Comparison of ENCODE assay signal across 12 cellular contexts in the genomic region with DNA sequence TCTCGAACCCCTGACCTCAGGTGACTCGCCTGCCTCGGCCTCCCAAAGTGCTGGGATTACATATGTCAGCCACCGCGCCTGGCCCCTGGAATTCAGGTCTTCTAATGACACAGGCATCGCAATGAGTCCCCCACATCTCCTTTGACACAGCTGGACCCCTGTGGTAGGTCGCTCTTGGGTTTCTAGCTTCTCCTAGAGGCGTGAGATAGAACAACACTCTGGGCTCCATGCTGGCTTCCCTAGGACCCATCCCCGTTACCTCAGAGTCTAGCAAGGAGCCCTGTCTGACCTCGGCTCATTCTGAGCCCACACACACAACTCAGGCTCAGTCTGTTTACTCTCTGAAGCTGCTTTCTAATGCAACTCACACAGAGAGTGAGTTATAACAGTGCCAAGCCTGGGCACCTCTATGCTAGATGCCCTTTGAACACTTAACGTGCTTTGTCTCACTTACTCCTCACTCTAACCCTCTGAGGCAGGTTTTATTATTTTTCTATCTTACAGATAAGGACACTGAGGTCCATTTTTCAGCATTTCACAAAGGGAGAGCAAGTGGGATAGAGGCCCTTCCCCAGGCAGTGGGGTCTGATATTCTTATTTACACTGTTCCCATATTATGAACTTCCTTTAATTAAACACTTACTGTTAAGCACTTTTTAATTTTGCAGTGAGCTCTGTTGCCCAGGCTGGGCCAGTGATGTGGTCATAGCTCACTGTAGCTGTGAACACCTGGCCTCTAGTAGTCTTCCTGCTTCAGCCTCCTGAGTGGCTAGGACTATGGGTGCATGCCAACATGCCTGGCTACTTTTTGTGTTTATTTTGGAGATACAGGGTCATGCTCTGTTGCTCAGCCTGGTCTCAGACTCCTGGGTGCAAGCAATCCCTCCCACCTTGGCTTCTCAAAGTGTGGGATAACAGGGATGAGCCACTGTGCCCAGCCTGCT.
"Had no signal": no experiment of that assay in that cellular context is flagged by ENCODE, and none has a peak within 500 bp of the region (broad histone marks: within the 10 kb centered on the region; RNA-seq: fewer than 3 reads in every experiment).

No MANE protein-coding gene starts in this region.

- H3K4me3 ChIP-seq: ascending aorta, hepatocyte, ovary, thyroid gland had no signal

- H3K4me2 ChIP-seq: hepatocyte had no signal

- H3K9me3 ChIP-seq: ascending aorta, ovary, thyroid gland had no signal

- H3K4me1 ChIP-seq: ascending aorta, thyroid gland had no signal

- DNase-seq: activated CD4-positive, alpha-beta T cell treated with anti-CD3 and anti-CD28 coated beads, Interleukin-2, amount 10 ng/mL, durations not matched to agents 24 days and 14 days; activated naive CD4-positive, alpha-beta T cell; activated naive CD8-positive, alpha-beta T cell treated with anti-CD3 and anti-CD28 coated beads, Interleukin-2, amount 50 U/mL, for 24 hours; ovary; retina; small intestine; thyroid gland had no signal

- H3K27me3 ChIP-seq: ascending aorta, ovary, thyroid gland had no signal

- H3K36me3 ChIP-seq: ascending aorta, ovary, thyroid gland had no signal

- ATAC-seq: activated naive CD8-positive, alpha-beta T cell treated with anti-CD3 and anti-CD28 coated beads, Interleukin-2, amount 50 U/mL, for 24 hours; stimulated activated effector memory CD8-positive, alpha-beta T cell treated with anti-CD3 and anti-CD28 coated beads, Interleukin-12 subunit alpha, Interleukin-12 subunit beta, amount 100 ng/mL, for 72 hours had no signal

- H3K27ac ChIP-seq: ascending aorta, hepatocyte, ovary, thyroid gland had no signal

- FAIRE-seq: bronchial epithelial cell, small intestine, urothelium cell line had no signal
